ENCODE assay signal across 8 cellular contexts in genomic region chr5:58459276-58459859, GRCh38. TPM values are rescaled to one million over a fixed set of nuclear protein-coding genes. Genes with fewer than 3 reads are reported as not detected.
DNase-seq lines count a peak whose midpoint lies in the region; ATAC-seq and TF ChIP-seq lines count a peak whose summit lies in the region.

No MANE protein-coding gene starts in this region.

- no peak for TF ChIP-seq EP300 in suprapubic skin (IDR thresholded peaks at IDR 0.05)

- TF ChIP-seq CTCF in lower lobe of right lung (IDR thresholded peaks at IDR 0.05) (no peak), suprapubic skin (IDR thresholded peaks at IDR 0.05) (no peak)

- peak overlapping the region; percentile 96 for H3K27ac ChIP-seq in lower lobe of right lung
- peak overlapping the region; percentile 92 for H3K27ac ChIP-seq in suprapubic skin

- WGBS in suprapubic skin = 0% methylated on average over 14 of the region's 43 CpGs

- H3K4me3 ChIP-seq in lower lobe of right lung (peak overlapping the region; percentile 78), suprapubic skin (peak overlapping the region; percentile 75)

- DNase-seq in Daoy (ENCODE audit: low read depth) = peak; percentile 53
- peak; percentile 36 for DNase-seq in SW480 (ENCODE audit: low spot score)
- peak; percentile 59 for DNase-seq in lower lobe of right lung
- peak in 1 of 2 donors; percentile 79 for DNase-seq in suprapubic skin (ENCODE audit: low spot score in 2 of 2)
- no peak for DNase-seq in NCI-H187 (lab: John Stamatoyannopoulos, UW)
- DNase-seq in NCI-H1694 (lab: John Stamatoyannopoulos, UW) = no peak

- intact Hi-C loops in dendritic cell treated with granulocyte-macrophage colony-stimulating factor and Interleukin-4, amounts not matched to agents 40 ng/mL and 50 ng/mL, for 4 days (cut with micrococcal nuclease) = no loop called here
- intact Hi-C loops in lower lobe of right lung (cut with DNase I) = loop anchor here (10.0 kb wide), 1 partner anchor 575 kb away; no protein-coding TSS in a partner anchor

- peaks cover 6% of the 10 kb centered on the region for H3K4me1 Mint-ChIP-seq in dendritic cell treated with granulocyte-macrophage colony-stimulating factor and Interleukin-4, amounts not matched to agents 40 ng/mL and 50 ng/mL, for 4 days (ENCODE audit: low read depth)

- H3K36me3 ChIP-seq in lower lobe of right lung (peaks cover 31% of the 10 kb centered on the region), suprapubic skin (peaks cover 17% of the 10 kb centered on the region)

- peak; percentile 1 for ATAC-seq in HG02642 (IDR thresholded peaks at IDR 0.05; ENCODE audit: poor library complexity, unreplicated experiment)
- ATAC-seq in lower lobe of right lung = peak; percentile 20 to 38

- H3K9me3 ChIP-seq in lower lobe of right lung = no peaks in the 10 kb centered on the region
- no peaks in the 10 kb centered on the region for H3K9me3 ChIP-seq in suprapubic skin

- H3K4me3 Mint-ChIP-seq in dendritic cell treated with granulocyte-macrophage colony-stimulating factor and Interleukin-4, amounts not matched to agents 40 ng/mL and 50 ng/mL, for 4 days = peak overlapping the region; percentile 85

- H3K27me3 ChIP-seq in lower lobe of right lung (ENCODE audit: low read depth) (no peaks in the 10 kb centered on the region), suprapubic skin (no peaks in the 10 kb centered on the region)

- peaks cover 25% of the 10 kb centered on the region for H3K36me3 Mint-ChIP-seq in dendritic cell treated with granulocyte-macrophage colony-stimulating factor and Interleukin-4, amounts not matched to agents 40 ng/mL and 50 ng/mL, for 4 days (ENCODE audit: low read depth)

- peaks cover 12% of the 10 kb centered on the region for H3K27me3 Mint-ChIP-seq in dendritic cell treated with granulocyte-macrophage colony-stimulating factor and Interleukin-4, amounts not matched to agents 40 ng/mL and 50 ng/mL, for 4 days

- H3K27ac Mint-ChIP-seq in dendritic cell treated with granulocyte-macrophage colony-stimulating factor and Interleukin-4, amounts not matched to agents 40 ng/mL and 50 ng/mL, for 4 days = peak overlapping the region; percentile 88

- H3K4me1 ChIP-seq in lower lobe of right lung (peaks cover 26% of the 10 kb centered on the region), suprapubic skin (peaks cover 44% of the 10 kb centered on the region)

- no peak for TF ChIP-seq POLR2A in suprapubic skin (IDR thresholded peaks at IDR 0.05)

- H3K9me3 Mint-ChIP-seq in dendritic cell treated with granulocyte-macrophage colony-stimulating factor and Interleukin-4, amounts not matched to agents 40 ng/mL and 50 ng/mL, for 4 days = no peaks in the 10 kb centered on the region

RNA-seq across cellular contexts. Expression of gene PLK2, which starts 0.5 kb away (rescaled TPM):
- total RNA-seq in Daoy (2014; rRNA removed; shearing (Covaris generic)) = 871 and 986 TPM in 2 replicates
- total RNA-seq in lower lobe of right lung (37.5 TPM), suprapubic skin (100 to 1,000 TPM; 156 to 567 (median 328) TPM)

RNA-seq across cellular contexts. Expression of gene GAPT, which starts 31.9 kb away (rescaled TPM):
- not detected in 2 replicates for total RNA-seq in Daoy (2014; rRNA removed; shearing (Covaris generic))
- total RNA-seq in lower lobe of right lung = 6.5 TPM
- 1 to 10 TPM in 1 of 4 donors, under 1 TPM in 1, not detected in 2; 0.42 to 1.4 TPM for total RNA-seq in suprapubic skin

Comparison
In these comparisons a context has a peak if more than half of its experiments do, and no peak if none do; other contexts are left out.
1. DNase-seq: peak in Daoy (single experiment), SW480 (single experiment) and lower lobe of right lung (single experiment); none in NCI-H187 (0 of 2) and NCI-H1694 (single experiment).